ENCODE assay signal across 9 cellular contexts in the genomic region with DNA sequence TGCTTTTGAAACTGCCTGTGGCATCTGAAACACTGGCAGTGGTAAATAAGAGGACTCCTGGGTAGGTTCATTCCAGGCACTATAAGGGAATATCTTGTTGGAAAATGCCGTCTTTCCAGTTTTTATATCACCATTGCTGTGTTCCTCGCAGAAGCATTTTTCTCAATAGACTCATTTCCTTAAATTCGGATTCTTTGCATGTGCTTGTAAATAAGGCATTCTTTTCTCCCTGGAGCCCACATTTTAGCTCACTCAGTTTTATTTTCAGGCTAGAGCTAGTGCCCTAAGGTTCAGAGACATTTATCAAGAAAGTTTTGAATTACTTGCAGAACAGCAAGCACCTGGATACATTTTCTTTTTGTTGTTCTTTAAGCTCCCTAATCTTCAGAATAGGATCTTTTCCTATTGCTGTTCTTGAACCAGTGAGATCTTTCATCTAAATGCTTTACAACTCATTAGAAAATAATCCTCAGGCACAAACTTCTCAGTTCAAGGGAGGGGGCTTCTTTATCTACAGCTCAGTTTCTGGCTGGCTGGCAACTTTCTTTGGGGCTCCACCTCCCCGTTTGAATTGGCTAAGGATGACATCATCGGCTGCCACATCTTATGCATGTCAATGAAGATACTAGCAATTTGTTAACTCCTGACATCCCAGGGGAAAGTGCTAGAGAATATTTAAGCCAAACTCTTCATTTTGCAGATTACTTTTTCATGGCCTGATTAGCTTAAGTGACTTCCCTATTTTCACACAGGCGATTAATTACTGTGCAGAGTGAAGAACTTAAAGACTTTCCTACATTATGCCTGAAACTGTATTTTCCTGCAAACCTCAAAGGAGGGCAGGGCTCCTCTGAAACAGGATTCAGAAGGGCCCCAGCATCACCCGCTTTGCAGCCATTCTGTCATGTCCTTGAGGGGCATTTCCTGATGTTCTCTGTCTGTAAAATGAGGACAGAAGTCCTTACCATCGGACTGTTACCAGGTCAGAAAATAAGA.
DNase-seq lines count a peak whose midpoint lies in the region; ATAC-seq and TF ChIP-seq lines count a peak whose summit lies in the region.
"Had no signal": no experiment of that assay in that cellular context is flagged by ENCODE, and none has a peak within 500 bp of the region (broad histone marks: within the 10 kb centered on the region; RNA-seq: fewer than 3 reads in every experiment).

No MANE protein-coding gene starts in this region.

- H3K27ac ChIP-seq in A673 (ENCODE audit: low read depth, low read length, poor library complexity, severe bottlenecking), result peak overlapping the region; percentile 62

- in situ Hi-C loops in HAP-1 (cut with MboI; ENCODE audit: low sequenced_read_pairs), result no loop called here

- POLR2A ChIA-PET in A673 (lab: Charles Lee; ENCODE audit: low non-redundant PET), result no interaction called here

- intact Hi-C loops in A673 (cut with micrococcal nuclease; ENCODE audit: unreplicated experiment), result loop anchor here (5.0 kb wide), 2 partner anchors 76 to 276 kb away; a partner anchor contains a TSS

- H3K27me3 ChIP-seq in A673 (replicated peaks; ENCODE audit: insufficient read depth, low read depth, low read length, poor library complexity) (no peaks in the 10 kb centered on the region), HAP-1 (ENCODE audit: low read depth) (no peaks in the 10 kb centered on the region)

- H3K4me3 ChIP-seq in A673 (ENCODE audit: low read depth, low read length, poor library complexity, severe bottlenecking) (no peak overlapping the region), HAP-1 (no peak overlapping the region)

- CTCF ChIA-PET in A673 (lab: Charles Lee), result no interaction called here

- ATAC-seq in GM19463 (IDR thresholded peaks at IDR 0.05; ENCODE audit: unreplicated experiment), result no peak

- peak; percentile 94 for DNase-seq in A673 (ENCODE audit: low spot score)
- DNase-seq in HAP-1 (ENCODE audit: low spot score in 2 of 2), result peak; percentile 34 to 61
- DNase-seq in amniotic stem cell (lab: John Stamatoyannopoulos, UW), result peak; percentile 67
- DNase-seq in islet precursor cell, result peak; percentile 83
- no peak for DNase-seq in GF-D8 (lab: John Stamatoyannopoulos, UW)
- no peak for DNase-seq in NK-92 treated with Interleukin-12 subunit alpha and Interleukin-12 subunit beta, amount 100 ng/mL, for 24 hours (lab: John Stamatoyannopoulos, UW)
- DNase-seq in NCI-H1694 (lab: John Stamatoyannopoulos, UW), result no peak
- DNase-seq: hippocampal formation had no signal

- H3K4me1 ChIP-seq in A673 (ENCODE audit: insufficient read depth, low read length, poor library complexity, severe bottlenecking), result peaks cover 38% of the 10 kb centered on the region
- peaks cover 3% of the 10 kb centered on the region for H3K4me1 ChIP-seq in HAP-1

- H3K9me3 ChIP-seq in A673 (ENCODE audit: low read depth, low read length, poor library complexity, severe bottlenecking) (no peaks in the 10 kb centered on the region), HAP-1 (no peaks in the 10 kb centered on the region)

- TF ChIP-seq CTCF in A673 (conservative IDR thresholded peaks at IDR 0.05; ENCODE audit: low read depth, low read length), result no peak

- H3K36me3 ChIP-seq in A673 (ENCODE audit: insufficient read depth, low read length, poor library complexity, severe bottlenecking), result no peaks in the 10 kb centered on the region
- H3K36me3 ChIP-seq in HAP-1 (replicated peaks), result no peaks in the 10 kb centered on the region

- TSS peak; percentile 98 for BruUV-seq in A673 (replicated peaks; lab: Mats Ljungman, UMichigan)

Comparison
In these comparisons a context has a peak if more than half of its experiments do, and no peak if none do; other contexts are left out.
1. DNase-seq: peak in A673 (single experiment), HAP-1 (2 of 2), amniotic stem cell (single experiment) and islet precursor cell (single experiment); none in GF-D8 (single experiment), NK-92 treated with Interleukin-12 subunit alpha and Interleukin-12 subunit beta, amount 100 ng/mL, for 24 hours (single experiment) and NCI-H1694 (single experiment).